In genomic region chr7:81887098-81887497, GRCh38 we compare ENCODE assay signal across 9 cellular contexts.
A peak's percentile ranks its signal among the peaks of the same experiment; 100 is the strongest.
DNase-seq lines count a peak whose midpoint lies in the region; ATAC-seq and TF ChIP-seq lines count a peak whose summit lies in the region.
"Had no signal": no experiment of that assay in that cellular context is flagged by ENCODE, and none has a peak within 500 bp of the region (broad histone marks: within the 10 kb centered on the region; RNA-seq: fewer than 3 reads in every experiment).

No MANE protein-coding gene starts in this region.

- TF ChIP-seq CTCF in fibroblast of lung (conservative IDR thresholded peaks at IDR 0.05 in 1 of 2, IDR thresholded peaks at IDR 0.05 in 1 of 2; ENCODE audit: low read depth in 1 of 2, low read length in 2 of 2) (no peak), mucosa of descending colon (IDR thresholded peaks at IDR 0.05) (no peak)

- no peak overlapping the region for H2AFZ ChIP-seq in fibroblast of lung (ENCODE audit: low read length)

- intact Hi-C loops in head of caudate nucleus (cut with DNase I) (no loop called here), mucosa of descending colon (cut with DNase I, micrococcal nuclease) (no loop called here)

- no peak overlapping the region for H3K4me3 ChIP-seq in fibroblast of lung (replicated peaks in 1 of 4; ENCODE audit: control extremely low read depth in 1 of 4, insufficient read depth in 1 of 4, low read depth in 3 of 4, low read length in 4 of 4)
- no peak overlapping the region for H3K4me3 ChIP-seq in mucosa of descending colon

- H4K20me1 ChIP-seq in fibroblast of lung (ENCODE audit: control insufficient read depth, extremely low read depth, insufficient read depth, low read length): no peaks in the 10 kb centered on the region

- H3K9ac ChIP-seq in fibroblast of lung (ENCODE audit: insufficient read depth, low read length): no peak overlapping the region

- DNase-seq in NCI-H2196 (lab: John Stamatoyannopoulos, UW; ENCODE audit: unreplicated experiment) (peak; percentile 14), NCI-H2196 treated with DMSO at 0.1 percent for 48 hours (lab: John Stamatoyannopoulos, UW; ENCODE audit: unreplicated experiment) (no peak), NCI-H187 (lab: John Stamatoyannopoulos, UW) (peak; percentile 2 to 19), fibroblast of lung (ENCODE audit: low read depth in 2 of 2) (peak; percentile 37 to 48), head of caudate nucleus (no peak), activated gamma-delta T cell treated with Interleukin-2 at 50 U/mL for 16 hours (no peak), mucosa of descending colon (no peak)
- DNase-seq: effector memory CD4-positive, alpha-beta T cell had no signal

- no peaks in the 10 kb centered on the region for H3K27me3 ChIP-seq in fibroblast of lung (ENCODE audit: control insufficient read depth, insufficient read depth, low read length)

- no peaks in the 10 kb centered on the region for H3K79me2 ChIP-seq in fibroblast of lung (ENCODE audit: control insufficient read depth, insufficient read depth, low read length)

- H3K4me1 ChIP-seq in fibroblast of lung (ENCODE audit: control insufficient read depth, extremely low read depth, insufficient read depth, low read length): no peaks in the 10 kb centered on the region
- no peaks in the 10 kb centered on the region for H3K4me1 ChIP-seq in mucosa of descending colon (ENCODE audit: low read depth)

- H3K36me3 ChIP-seq in fibroblast of lung (ENCODE audit: control insufficient read depth, insufficient read depth, low read length) (no peaks in the 10 kb centered on the region), mucosa of descending colon (ENCODE audit: low read depth) (no peaks in the 10 kb centered on the region)

- H3K27ac ChIP-seq in fibroblast of lung (ENCODE audit: insufficient read depth, low read length): no peak overlapping the region

- no peak overlapping the region for H3K4me2 ChIP-seq in fibroblast of lung (ENCODE audit: extremely low read depth, insufficient read depth, low read length)

- ATAC-seq in HG03064 (IDR thresholded peaks at IDR 0.05; ENCODE audit: low read depth, unreplicated experiment) (peak; percentile 74), mucosa of descending colon (no peak)

- no peaks in the 10 kb centered on the region for H3K9me3 ChIP-seq in fibroblast of lung (ENCODE audit: control insufficient read depth, insufficient read depth, low read depth, low read length)
- H3K9me3 ChIP-seq in mucosa of descending colon: no peaks in the 10 kb centered on the region

Comparison
In these comparisons a context has a peak if more than half of its experiments do, and no peak if none do; other contexts are left out.
1. DNase-seq: peak in NCI-H2196 (single experiment), NCI-H187 (2 of 2) and fibroblast of lung (2 of 2); none in NCI-H2196 treated with DMSO at 0.1 percent for 48 hours (single experiment), head of caudate nucleus (0 of 42), activated gamma-delta T cell treated with Interleukin-2 at 50 U/mL for 16 hours (single experiment) and mucosa of descending colon (0 of 3).